In the genomic region with DNA sequence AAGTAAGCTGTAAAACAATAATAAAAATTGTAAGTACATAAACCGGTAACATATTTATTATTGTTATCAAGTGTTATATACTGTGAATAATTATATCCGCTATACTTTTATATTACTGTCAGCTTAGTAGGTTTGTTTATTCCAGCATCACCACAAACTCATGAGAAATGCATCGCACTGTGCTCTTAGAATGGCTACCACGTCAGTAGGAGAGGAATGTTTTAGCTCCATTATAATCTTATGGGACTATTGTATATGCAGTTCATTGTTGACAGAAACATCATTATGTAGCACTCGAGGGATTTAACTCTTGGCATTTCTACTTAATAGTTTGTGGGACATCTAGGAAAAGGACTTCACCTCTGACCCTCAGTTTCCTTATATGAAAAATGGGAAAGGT, we compare ENCODE assay signal across 19 cellular contexts.
"Had no signal": no experiment of that assay in that cellular context is flagged by ENCODE, and none has a peak within 500 bp of the region (broad histone marks: within the 10 kb centered on the region; RNA-seq: fewer than 3 reads in every experiment).

No MANE protein-coding gene starts in this region.

- ATAC-seq: left cardiac atrium; naive thymus-derived CD4-positive, alpha-beta T cell; sciatic nerve; stimulated activated naive B cell treated with anti-CD40 and anti-IgM and Interleukin-4, amounts not matched to agents 10 μg/mL and 1 μg/mL and 100 μg/mL, for 72 hours; stimulated activated naive CD8-positive, alpha-beta T cell treated with anti-CD3 and anti-CD28 coated beads, Interleukin-15, amount 100 ng/mL, for 72 hours had no signal

- H3K9me3 Mint-ChIP-seq: type B pancreatic cell had no signal

- H3K9me3 ChIP-seq: thyroid gland had no signal

- H3K27ac Mint-ChIP-seq: naive thymus-derived CD4-positive, alpha-beta T cell; nephron progenitor cell; stimulated activated naive B cell treated with anti-CD40 and anti-IgM and Interleukin-4, amounts not matched to agents 10 μg/mL and 1 μg/mL and 100 μg/mL, for 72 hours; stimulated activated naive CD8-positive, alpha-beta T cell treated with anti-CD3 and anti-CD28 coated beads, Interleukin-15, amount 100 ng/mL, for 72 hours; type B pancreatic cell had no signal

- H3K4me1 Mint-ChIP-seq: nephron progenitor cell; stimulated activated naive CD8-positive, alpha-beta T cell treated with anti-CD3 and anti-CD28 coated beads, Interleukin-15, amount 100 ng/mL, for 72 hours had no signal

- H3K36me3 ChIP-seq: esophagus squamous epithelium, neutrophil, thyroid gland had no signal

- H3K27ac ChIP-seq: esophagus squamous epithelium, hepatocyte, neutrophil, spleen, thyroid gland had no signal

- H3K27me3 Mint-ChIP-seq: naive thymus-derived CD4-positive, alpha-beta T cell; stimulated activated naive B cell treated with anti-CD40 and anti-IgM and Interleukin-4, amounts not matched to agents 10 μg/mL and 1 μg/mL and 100 μg/mL, for 72 hours; stimulated activated naive CD8-positive, alpha-beta T cell treated with anti-CD3 and anti-CD28 coated beads, Interleukin-15, amount 100 ng/mL, for 72 hours; type B pancreatic cell had no signal

- H3K4me3 ChIP-seq: esophagus squamous epithelium, hepatocyte, spleen, thyroid gland had no signal

- DNase-seq: cortex of kidney; effector memory CD4-positive, alpha-beta T cell; esophagus squamous epithelium; foreskin fibroblast; head of caudate nucleus; kidney; left cardiac atrium; naive thymus-derived CD4-positive, alpha-beta T cell; nephron progenitor cell; spleen; stimulated activated CD4-positive, alpha-beta T cell treated with anti-CD3 and anti-CD28 coated beads, Interleukin-2, amount 100 ng/mL, for 24 hours; stimulated activated CD4-positive, alpha-beta T cell treated with anti-CD3 and anti-CD28 coated beads, Interleukin-4, amount 100 ng/mL, for 4 hours; stimulated activated naive B cell treated with anti-CD40 and anti-IgM and Interleukin-4, amounts not matched to agents 10 μg/mL and 1 μg/mL and 100 μg/mL, for 72 hours; stimulated activated naive CD8-positive, alpha-beta T cell treated with anti-CD3 and anti-CD28 coated beads, Interleukin-15, amount 100 ng/mL, for 72 hours; thyroid gland had no signal

- H3K27me3 ChIP-seq: esophagus squamous epithelium, hepatocyte, neutrophil, spleen, thyroid gland had no signal

- H3K4me3 Mint-ChIP-seq: naive thymus-derived CD4-positive, alpha-beta T cell; nephron progenitor cell; stimulated activated naive B cell treated with anti-CD40 and anti-IgM and Interleukin-4, amounts not matched to agents 10 μg/mL and 1 μg/mL and 100 μg/mL, for 72 hours; stimulated activated naive CD8-positive, alpha-beta T cell treated with anti-CD3 and anti-CD28 coated beads, Interleukin-15, amount 100 ng/mL, for 72 hours; type B pancreatic cell had no signal

- H3K4me1 ChIP-seq: esophagus squamous epithelium, thyroid gland had no signal
